Comparison of ENCODE assay signal across 1 cellular context in the genomic region with DNA sequence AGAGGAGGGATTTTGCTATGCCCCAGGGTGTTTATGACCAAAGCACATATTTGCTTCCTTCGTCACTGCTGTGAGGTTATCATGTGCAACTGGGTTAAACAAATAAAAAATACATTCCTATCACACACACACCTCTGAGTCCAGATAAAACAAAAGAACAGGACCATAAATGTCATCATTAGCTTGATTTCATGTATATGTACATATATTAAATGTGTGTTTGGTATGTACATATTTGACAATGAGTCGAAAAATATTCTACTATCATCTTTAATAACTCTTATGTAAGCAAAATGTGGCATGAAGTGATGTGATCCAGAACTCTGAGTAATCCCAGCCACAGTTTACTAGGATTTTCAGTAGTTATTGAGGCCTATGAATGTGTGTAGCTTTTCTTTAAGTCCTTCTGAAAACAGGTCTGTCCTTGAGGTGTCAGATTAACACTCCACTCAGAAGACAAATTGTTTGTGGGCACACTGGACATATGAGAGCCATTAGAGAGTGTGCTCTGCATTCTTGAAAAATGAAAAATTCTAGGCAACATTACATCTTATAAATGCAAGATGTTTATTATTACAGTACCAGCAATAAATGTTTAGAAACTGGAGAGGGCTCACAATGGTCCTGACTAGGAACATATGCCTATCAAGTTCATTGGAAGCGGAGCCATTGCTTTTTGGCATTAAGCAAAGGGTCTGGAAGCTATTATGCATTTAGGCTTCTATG.
TF ChIP-seq lines count a peak whose summit lies in the region.

No MANE protein-coding gene starts in this region.

TF ChIP-seq in A549, 52 proteins besides CTCF, POLR2A, EP300 and RAD21 (continued from another document):
- TF ChIP-seq, protein P1, sequence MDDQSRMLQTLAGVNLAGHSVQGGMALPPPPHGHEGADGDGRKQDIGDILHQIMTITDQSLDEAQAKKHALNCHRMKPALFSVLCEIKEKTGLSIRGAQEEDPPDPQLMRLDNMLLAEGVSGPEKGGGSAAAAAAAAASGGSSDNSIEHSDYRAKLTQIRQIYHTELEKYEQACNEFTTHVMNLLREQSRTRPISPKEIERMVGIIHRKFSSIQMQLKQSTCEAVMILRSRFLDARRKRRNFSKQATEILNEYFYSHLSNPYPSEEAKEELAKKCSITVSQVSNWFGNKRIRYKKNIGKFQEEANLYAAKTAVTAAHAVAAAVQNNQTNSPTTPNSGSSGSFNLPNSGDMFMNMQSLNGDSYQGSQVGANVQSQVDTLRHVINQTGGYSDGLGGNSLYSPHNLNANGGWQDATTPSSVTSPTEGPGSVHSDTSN (IDR thresholded peaks at IDR 0.05), result no peak
- TF ChIP-seq ZC3H11A (IDR thresholded peaks at IDR 0.05) (no peak), CHD2 (IDR thresholded peaks at IDR 0.05; ENCODE audit: low read length, partially characterized antibody) (no peak), EHF (CRISPR knock-in tag; IDR thresholded peaks at IDR 0.05) (no peak), CEBPB (IDR thresholded peaks at IDR 0.05) (peak; percentile 41 to 77; a peak in 3 of 4 replicates), FOXS1 (CRISPR knock-in tag; IDR thresholded peaks at IDR 0.05) (peak; percentile 84; the same call in 1 of the 2 replicates), FOSB (CRISPR knock-in tag; IDR thresholded peaks at IDR 0.05) (no peak), SMC3 (IDR thresholded peaks at IDR 0.05) (peak; percentile 39; the same call in 1 of the 3 replicates), CBX2 (IDR thresholded peaks at IDR 0.05; ENCODE audit: borderline replicate concordance, low read depth) (no peak), RARB (CRISPR knock-in tag; IDR thresholded peaks at IDR 0.05) (peak; percentile 88; the same call in 1 of the 2 replicates), RNF2 (IDR thresholded peaks at IDR 0.05; ENCODE audit: borderline replicate concordance, low read depth) (no peak), HDAC2 (IDR thresholded peaks at IDR 0.05) (no peak), ZNF302 (CRISPR knock-in tag; IDR thresholded peaks at IDR 0.05) (no peak), BHLHE40 (IDR thresholded peaks at IDR 0.05; ENCODE audit: low read depth, low read length) (no peak), TP53 (CRISPR knock-in tag; IDR thresholded peaks at IDR 0.05) (no peak), KDM1A (IDR thresholded peaks at IDR 0.05; ENCODE audit: low read depth) (no peak), NR3C1 (IDR thresholded peaks at IDR 0.05) (no peak), HOXA7 (CRISPR knock-in tag; IDR thresholded peaks at IDR 0.05) (no peak; the same call in 1 of the 2 replicates), FOSL2 (IDR thresholded peaks at IDR 0.05) (peak; percentile 41; the same call in 1 of the 2 replicates), FOSL2 (CRISPR knock-in tag; IDR thresholded peaks at IDR 0.05) (peak; percentile 96), KDM5A (IDR thresholded peaks at IDR 0.05) (no peak), POLR2AphosphoS2 (conservative IDR thresholded peaks at IDR 0.05; ENCODE audit: low read length) (no peak), NFE2L2 (conservative IDR thresholded peaks at IDR 0.05; ENCODE audit: low read length) (no peak), HEYL (CRISPR knock-in tag; IDR thresholded peaks at IDR 0.05) (no peak), MYC (IDR thresholded peaks at IDR 0.05; ENCODE audit: borderline replicate concordance, low read length) (no peak), ZSCAN20 (CRISPR knock-in tag; IDR thresholded peaks at IDR 0.05) (no peak), RCOR1 (IDR thresholded peaks at IDR 0.05; ENCODE audit: low read depth, low read length) (no peak), JUNB (IDR thresholded peaks at IDR 0.05) (peak; percentile 91)
- TF ChIP-seq, protein P2, sequence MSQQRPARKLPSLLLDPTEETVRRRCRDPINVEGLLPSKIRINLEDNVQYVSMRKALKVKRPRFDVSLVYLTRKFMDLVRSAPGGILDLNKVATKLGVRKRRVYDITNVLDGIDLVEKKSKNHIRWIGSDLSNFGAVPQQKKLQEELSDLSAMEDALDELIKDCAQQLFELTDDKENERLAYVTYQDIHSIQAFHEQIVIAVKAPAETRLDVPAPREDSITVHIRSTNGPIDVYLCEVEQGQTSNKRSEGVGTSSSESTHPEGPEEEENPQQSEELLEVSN (IDR thresholded peaks at IDR 0.05; ENCODE audit: borderline replicate concordance, low read depth), result no peak
- TF ChIP-seq, protein P3, sequence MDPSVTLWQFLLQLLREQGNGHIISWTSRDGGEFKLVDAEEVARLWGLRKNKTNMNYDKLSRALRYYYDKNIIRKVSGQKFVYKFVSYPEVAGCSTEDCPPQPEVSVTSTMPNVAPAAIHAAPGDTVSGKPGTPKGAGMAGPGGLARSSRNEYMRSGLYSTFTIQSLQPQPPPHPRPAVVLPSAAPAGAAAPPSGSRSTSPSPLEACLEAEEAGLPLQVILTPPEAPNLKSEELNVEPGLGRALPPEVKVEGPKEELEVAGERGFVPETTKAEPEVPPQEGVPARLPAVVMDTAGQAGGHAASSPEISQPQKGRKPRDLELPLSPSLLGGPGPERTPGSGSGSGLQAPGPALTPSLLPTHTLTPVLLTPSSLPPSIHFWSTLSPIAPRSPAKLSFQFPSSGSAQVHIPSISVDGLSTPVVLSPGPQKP (IDR thresholded peaks at IDR 0.05; ENCODE audit: low read depth, low read length), result no peak
- TF ChIP-seq, protein P4, sequence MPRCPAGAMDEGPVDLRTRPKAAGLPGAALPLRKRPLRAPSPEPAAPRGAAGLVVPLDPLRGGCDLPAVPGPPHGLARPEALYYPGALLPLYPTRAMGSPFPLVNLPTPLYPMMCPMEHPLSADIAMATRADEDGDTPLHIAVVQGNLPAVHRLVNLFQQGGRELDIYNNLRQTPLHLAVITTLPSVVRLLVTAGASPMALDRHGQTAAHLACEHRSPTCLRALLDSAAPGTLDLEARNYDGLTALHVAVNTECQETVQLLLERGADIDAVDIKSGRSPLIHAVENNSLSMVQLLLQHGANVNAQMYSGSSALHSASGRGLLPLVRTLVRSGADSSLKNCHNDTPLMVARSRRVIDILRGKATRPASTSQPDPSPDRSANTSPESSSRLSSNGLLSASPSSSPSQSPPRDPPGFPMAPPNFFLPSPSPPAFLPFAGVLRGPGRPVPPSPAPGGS (IDR thresholded peaks at IDR 0.05), result peak; percentile 94
- TF ChIP-seq, protein P5, sequence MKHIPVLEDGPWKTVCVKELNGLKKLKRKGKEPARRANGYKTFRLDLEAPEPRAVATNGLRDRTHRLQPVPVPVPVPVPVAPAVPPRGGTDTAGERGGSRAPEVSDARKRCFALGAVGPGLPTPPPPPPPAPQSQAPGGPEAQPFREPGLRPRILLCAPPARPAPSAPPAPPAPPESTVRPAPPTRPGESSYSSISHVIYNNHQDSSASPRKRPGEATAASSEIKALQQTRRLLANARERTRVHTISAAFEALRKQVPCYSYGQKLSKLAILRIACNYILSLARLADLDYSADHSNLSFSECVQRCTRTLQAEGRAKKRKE (CRISPR knock-in tag; IDR thresholded peaks at IDR 0.05; ENCODE audit: low read depth), result no peak
- TF ChIP-seq, protein P6, sequence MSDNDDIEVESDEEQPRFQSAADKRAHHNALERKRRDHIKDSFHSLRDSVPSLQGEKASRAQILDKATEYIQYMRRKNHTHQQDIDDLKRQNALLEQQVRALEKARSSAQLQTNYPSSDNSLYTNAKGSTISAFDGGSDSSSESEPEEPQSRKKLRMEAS (IDR thresholded peaks at IDR 0.05), result peak; percentile 73
TF ChIP-seq in A549: peak in this region for 14.
